ENCODE assay signal across 9 cellular contexts in genomic region chr14:99972748-99973466, GRCh38.
DNase-seq lines count a peak whose midpoint lies in the region; ATAC-seq and TF ChIP-seq lines count a peak whose summit lies in the region.
"Had no signal": no experiment of that assay in that cellular context is flagged by ENCODE, and none has a peak within 500 bp of the region (broad histone marks: within the 10 kb centered on the region; RNA-seq: fewer than 3 reads in every experiment).

No MANE protein-coding gene starts in this region.

- no peak overlapping the region for H3K9ac ChIP-seq in HUES48 (ENCODE audit: low read depth, low read length)

- H3K4me3 ChIP-seq in AG04449 (ENCODE audit: low read depth, low read length) (peak overlapping the region; percentile 79), HUES48 (ENCODE audit: low read depth, low read length) (peak overlapping the region; percentile 81), breast epithelium (peak overlapping the region; percentile 85 to 98 (median 87))

- H3K27ac ChIP-seq in HUES48 (ENCODE audit: low read depth, low read length), result no peak overlapping the region
- peak overlapping the region in 1 of 2 donors; percentile 79 for H3K27ac ChIP-seq in breast epithelium

- DNase-seq in AG04449 (ENCODE audit: low read depth, low spot score) (no peak), breast epithelium (ENCODE audit: low spot score in 2 of 2) (no peak), myocyte (ENCODE audit: low read depth) (peak; percentile 13), GM13976 (ENCODE audit: low spot score) (no peak), KG1 (lab: John Stamatoyannopoulos, UW) (no peak)
- no peak for DNase-seq in effector CD4-positive, alpha-beta T cell
- DNase-seq: T-helper 9 cell had no signal

- H3K4me1 ChIP-seq in HUES48 (ENCODE audit: control insufficient read depth, insufficient read depth, low read length) (peaks cover 18% of the 10 kb centered on the region), breast epithelium (no peaks in the 10 kb centered on the region)

- H3K27me3 ChIP-seq in HUES48 (ENCODE audit: control insufficient read depth, insufficient read depth, low read length) (peaks cover 35% of the 10 kb centered on the region), breast epithelium (no peaks in the 10 kb centered on the region)

- no peak for TF ChIP-seq POLR2A in breast epithelium (IDR thresholded peaks at IDR 0.05)

- ATAC-seq in HG02759 (IDR thresholded peaks at IDR 0.05; ENCODE audit: unreplicated experiment), result no peak

- H3K36me3 ChIP-seq in HUES48 (ENCODE audit: control insufficient read depth, insufficient read depth, low read length), result no peaks in the 10 kb centered on the region
- no peaks in the 10 kb centered on the region for H3K36me3 ChIP-seq in breast epithelium

- CTCF ChIA-PET in AG04449 (lab: Yijun Ruan, JAX), result interaction anchor here (1.1 to 7.4 kb wide), 5 partner anchors 11 to 220 kb away, joined by 3 to 53 read pairs (median 6); no protein-coding TSS in a partner anchor

- POLR2A ChIA-PET in AG04449 (lab: Yijun Ruan, JAX), result interaction anchor here (1.0 kb wide), 1 partner anchor 220 kb away, joined by 3 read pairs; no protein-coding TSS in a partner anchor

- no peak for TF ChIP-seq CTCF in AG04449 (IDR thresholded peaks at IDR 0.05; ENCODE audit: insufficient read depth, low read length, missing control alignments)
- no peak for TF ChIP-seq CTCF in breast epithelium (IDR thresholded peaks at IDR 0.05)
- no peak for TF ChIP-seq CTCF in GM13976 (IDR thresholded peaks at IDR 0.05; ENCODE audit: borderline replicate concordance, control extremely low read depth, extremely low read depth, insufficient read depth, missing control alignments)

- in situ Hi-C loops in GM13976 (cut with MboI; ENCODE audit: low sequenced_read_pairs, unreplicated experiment), result no loop called here

- no peaks in the 10 kb centered on the region for H3K9me3 ChIP-seq in HUES48 (ENCODE audit: control insufficient read depth, insufficient read depth, low read length)
- peaks cover 10 to 13% of the 10 kb centered on the region in 2 donors for H3K9me3 ChIP-seq in breast epithelium

- intact Hi-C loops in breast epithelium (cut with DNase I; ENCODE audit: low total_unique reads), result no loop called here
